Comparison of ENCODE assay signal across 9 cellular contexts in the genomic region with DNA sequence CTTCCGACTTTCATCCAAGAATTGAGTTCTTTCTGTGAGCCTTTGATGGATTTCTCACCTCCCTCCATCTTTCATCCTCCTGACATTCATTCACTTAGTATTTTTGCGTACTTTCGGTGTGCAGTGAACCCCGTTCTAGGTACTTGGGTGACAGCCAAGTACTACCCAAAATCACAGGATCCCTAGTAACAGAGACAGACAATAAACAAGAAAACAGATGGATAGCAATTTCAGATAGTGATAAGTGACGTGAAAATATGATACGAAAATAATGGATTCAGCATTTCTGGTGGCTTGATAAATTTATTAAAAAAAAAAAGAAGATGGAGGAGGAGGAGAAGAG. TPM values are rescaled to one million over a fixed set of nuclear protein-coding genes. Genes with fewer than 3 reads are reported as not detected.
DNase-seq lines count a peak whose midpoint lies in the region; ATAC-seq, FAIRE-seq and TF ChIP-seq lines count a peak whose summit lies in the region.
"Had no signal": no experiment of that assay in that cellular context is flagged by ENCODE, and none has a peak within 500 bp of the region (broad histone marks: within the 10 kb centered on the region; RNA-seq: fewer than 3 reads in every experiment).

No MANE protein-coding gene starts in this region.

- H3K4me1 ChIP-seq in duodenal mucosa (ENCODE audit: control insufficient read depth in 1 of 2, insufficient read depth in 2 of 2, low read length in 2 of 2) (peaks cover 0 to 8% of the 10 kb centered on the region in 2 donors), pancreas (peaks cover 0 to 5% (median 0%) of the 10 kb centered on the region in 3 donors)

- TF ChIP-seq POLR2A in GM12891 (IDR thresholded peaks at IDR 0.05; ENCODE audit: low read depth, low read length) = no peak

- intact Hi-C loops in pancreas (cut with DNase I) = no loop called here

- no peak overlapping the region for H3K27ac ChIP-seq in duodenal mucosa (ENCODE audit: low read depth, low read length)
- peak overlapping the region; percentile 85 to 97 (median 96) for H3K27ac ChIP-seq in pancreas

- H3K9ac ChIP-seq in duodenal mucosa (ENCODE audit: low read depth in 1 of 2, low read length in 2 of 2) = peak overlapping the region; percentile 25 to 57

- H3K36me3 ChIP-seq in duodenal mucosa (ENCODE audit: control insufficient read depth in 1 of 2, insufficient read depth in 2 of 2, low read length in 2 of 2) (no peaks in the 10 kb centered on the region), pancreas (no peaks in the 10 kb centered on the region)

- H3K9me3 ChIP-seq in duodenal mucosa (ENCODE audit: control insufficient read depth in 1 of 2, low read length in 2 of 2) = no peaks in the 10 kb centered on the region
- H3K9me3 ChIP-seq in pancreas = no peaks in the 10 kb centered on the region

- no peak for TF ChIP-seq EP300 in Ishikawa (IDR thresholded peaks at IDR 0.05; ENCODE audit: borderline replicate concordance)

- no peaks in the 10 kb centered on the region for H3K27me3 ChIP-seq in duodenal mucosa (ENCODE audit: control insufficient read depth in 1 of 2, insufficient read depth in 2 of 2, low read length in 2 of 2)
- H3K27me3 ChIP-seq in pancreas = no peaks in the 10 kb centered on the region

- no peak for TF ChIP-seq RAD21 in Ishikawa (IDR thresholded peaks at IDR 0.05; ENCODE audit: low read depth)

- WGBS in pancreas, 2 donors = 0 to 1% methylated on average over 6 of the region's 6 CpGs

- no peak for DNase-seq in pancreas
- DNase-seq in GM12891 (ENCODE audit: insufficient read length, low spot score) = no peak
- DNase-seq in mesenteric fat pad (ENCODE audit: low spot score) = no peak
- no peak for DNase-seq in iPS-NIHi7 (ENCODE audit: extremely low spot score)

- peak overlapping the region; percentile 79 to 92 for H3K4me3 ChIP-seq in duodenal mucosa (ENCODE audit: low read depth in 1 of 2, low read length in 2 of 2)
- peak overlapping the region; percentile 62 to 95 (median 82) for H3K4me3 ChIP-seq in pancreas

- FAIRE-seq in pancreas (lab: Jason Lieb, UNC) (no peak), GM12891 (lab: Jason Lieb, UNC) (no peak)
- FAIRE-seq: TTC549 had no signal

- no peak for TF ChIP-seq CTCF in pancreas (IDR thresholded peaks at IDR 0.05)

- ATAC-seq in GM18873 (IDR thresholded peaks at IDR 0.05; ENCODE audit: low FRiP score, unreplicated experiment) (peak; percentile 7), pancreas (no peak), HG03439 (IDR thresholded peaks at IDR 0.05; ENCODE audit: unreplicated experiment) (no peak)

TF ChIP-seq in Ishikawa, 13 proteins besides CTCF, POLR2A, EP300 and RAD21:
- TF ChIP-seq, protein P1, sequence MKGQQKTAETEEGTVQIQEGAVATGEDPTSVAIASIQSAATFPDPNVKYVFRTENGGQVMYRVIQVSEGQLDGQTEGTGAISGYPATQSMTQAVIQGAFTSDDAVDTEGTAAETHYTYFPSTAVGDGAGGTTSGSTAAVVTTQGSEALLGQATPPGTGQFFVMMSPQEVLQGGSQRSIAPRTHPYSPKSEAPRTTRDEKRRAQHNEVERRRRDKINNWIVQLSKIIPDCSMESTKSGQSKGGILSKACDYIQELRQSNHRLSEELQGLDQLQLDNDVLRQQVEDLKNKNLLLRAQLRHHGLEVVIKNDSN (IDR thresholded peaks at IDR 0.05) = no peak
- TF ChIP-seq CREB1 (IDR thresholded peaks at IDR 0.05; ENCODE audit: low read depth) (no peak), NFIC (IDR thresholded peaks at IDR 0.05) (peak; percentile 72)

TF ChIP-seq in GM12891, 5 proteins besides CTCF, POLR2A, EP300 and RAD21:
- TF ChIP-seq TAF1 (IDR thresholded peaks at IDR 0.05; ENCODE audit: low read depth, low read length) (no peak), SPI1 (IDR thresholded peaks at IDR 0.05; ENCODE audit: low read depth, low read length) (no peak), POU2F2 (IDR thresholded peaks at IDR 0.05; ENCODE audit: low read depth, low read length) (no peak), PAX5 (IDR thresholded peaks at IDR 0.05; ENCODE audit: insufficient read depth, low read length, severe bottlenecking) (no peak), POLR2AphosphoS5 (IDR thresholded peaks at IDR 0.05; ENCODE audit: low read depth, low read length) (no peak)
TF ChIP-seq in GM12891: peak in this region for 0.

RNA-seq across cellular contexts. Expression of a gene that starts 0.3 kb away (rescaled TPM):
- total RNA-seq in pancreas (10 to 100 TPM in 4 of 6 donors, 1 to 10 TPM in 2; 8.4 to 34.0 (median 13.7) TPM), mesenteric fat pad (52.4 TPM)
- polyA plus RNA-seq in pancreas = 10 to 100 TPM; 10.3 to 18.5 TPM
- 21.3 TPM for polyA plus RNA-seq in GM12891 (2012; ENCODE audit: low read depth, missing spikeins)
